Comparison of ENCODE assay signal across 30 cellular contexts in the genomic region with DNA sequence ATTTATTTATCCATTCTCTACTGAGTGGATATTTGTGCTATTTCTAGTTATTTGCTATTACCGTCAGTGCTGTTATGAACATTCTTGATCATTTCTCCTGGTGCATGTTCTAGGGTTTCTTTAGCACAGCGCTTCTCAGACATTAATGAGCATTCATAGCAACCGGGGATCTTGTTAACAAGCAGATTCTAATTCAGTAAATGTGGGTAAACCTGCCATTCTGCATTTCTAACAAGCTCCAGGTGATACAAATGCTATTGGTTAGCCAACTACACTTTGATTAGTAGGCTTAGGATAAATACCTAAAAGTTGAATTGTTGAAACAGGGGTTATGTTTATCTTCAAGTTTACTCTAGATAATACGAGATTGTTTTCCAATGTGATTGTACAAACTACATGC.
"Had no signal": no experiment of that assay in that cellular context is flagged by ENCODE, and none has a peak within 500 bp of the region (broad histone marks: within the 10 kb centered on the region; RNA-seq: fewer than 3 reads in every experiment).

No MANE protein-coding gene starts in this region.

- ATAC-seq: activated naive CD4-positive, alpha-beta T cell treated with anti-CD3 and anti-CD28 coated beads, Interleukin-2, amount 50 U/mL, for 72 hours; activated T-cell treated with anti-CD3 and anti-CD28 coated beads, Interleukin-2, amount 50 U/mL, for 72 hours; foreskin keratinocyte; gastrocnemius medialis; WTC11 had no signal

- H3K36me3 Mint-ChIP-seq: activated naive CD4-positive, alpha-beta T cell treated with anti-CD3 and anti-CD28 coated beads, Interleukin-2, amount 10 ng/mL, durations not matched to agents 7 days and 5 days; activated naive CD4-positive, alpha-beta T cell treated with anti-CD3 and anti-CD28 coated beads, Interleukin-2, amount 50 U/mL, for 72 hours; activated naive CD8-positive, alpha-beta T cell treated with anti-CD3 and anti-CD28 coated beads, Interleukin-2, amount 10 ng/mL, durations not matched to agents 7 days and 5 days; brain; WTC11 had no signal

- H3K4me1 ChIP-seq: ascending aorta had no signal

- H3K27ac ChIP-seq: ascending aorta, breast epithelium, coronary artery, dorsolateral prefrontal cortex, esophagus muscularis mucosa, foreskin keratinocyte, gastrocnemius medialis had no signal

- H3K4me3 Mint-ChIP-seq: activated CD4-positive, alpha-beta memory T cell treated with anti-CD3 and anti-CD28 coated beads, Interleukin-2, amount 10 ng/mL, durations not matched to agents 7 days and 5 days; activated CD4-positive, alpha-beta T cell treated with anti-CD3 and anti-CD28 coated beads, Interleukin-2, amount 10 ng/mL, durations not matched to agents 7 days and 5 days; activated naive CD4-positive, alpha-beta T cell treated with anti-CD3 and anti-CD28 coated beads, Interleukin-2, amount 10 ng/mL, durations not matched to agents 7 days and 5 days; activated naive CD8-positive, alpha-beta T cell treated with anti-CD3 and anti-CD28 coated beads, Interleukin-2, amount 10 ng/mL, durations not matched to agents 7 days and 5 days; activated T-cell treated with anti-CD3 and anti-CD28 coated beads, Interleukin-2, amount 50 U/mL, for 24 hours; activated T-cell treated with anti-CD3 and anti-CD28 coated beads, Interleukin-2, amount 50 U/mL, for 72 hours; brain; central memory CD8-positive, alpha-beta T cell; dendritic cell treated with granulocyte-macrophage colony-stimulating factor and Interleukin-4, amounts not matched to agents 40 ng/mL and 50 ng/mL, for 4 days; endodermal cell; WTC11 had no signal

- H3K36me3 ChIP-seq: ascending aorta, breast epithelium, esophagus muscularis mucosa, gastrocnemius medialis had no signal

- H3K9me3 ChIP-seq: ascending aorta, breast epithelium, esophagus muscularis mucosa, gastrocnemius medialis had no signal

- H3K4me1 Mint-ChIP-seq: activated CD4-positive, alpha-beta T cell treated with anti-CD3 and anti-CD28 coated beads, Interleukin-2, amount 10 ng/mL, durations not matched to agents 7 days and 5 days; brain; central memory CD8-positive, alpha-beta T cell had no signal

- H3K9me3 Mint-ChIP-seq: activated CD4-positive, alpha-beta memory T cell treated with anti-CD3 and anti-CD28 coated beads, Interleukin-2, amount 10 ng/mL, durations not matched to agents 7 days and 5 days; activated CD4-positive, alpha-beta T cell treated with anti-CD3 and anti-CD28 coated beads, Interleukin-2, amount 10 ng/mL, durations not matched to agents 7 days and 5 days; activated naive CD4-positive, alpha-beta T cell treated with anti-CD3 and anti-CD28 coated beads, Interleukin-2, amount 10 ng/mL, durations not matched to agents 7 days and 5 days; activated naive CD4-positive, alpha-beta T cell treated with anti-CD3 and anti-CD28 coated beads, Interleukin-2, amount 50 U/mL, for 72 hours; activated naive CD8-positive, alpha-beta T cell treated with anti-CD3 and anti-CD28 coated beads, Interleukin-2, amount 10 ng/mL, durations not matched to agents 7 days and 5 days; activated T-cell treated with anti-CD3 and anti-CD28 coated beads, Interleukin-2, amount 50 U/mL, for 24 hours; activated T-cell treated with anti-CD3 and anti-CD28 coated beads, Interleukin-2, amount 50 U/mL, for 72 hours; brain; central memory CD8-positive, alpha-beta T cell; dendritic cell treated with granulocyte-macrophage colony-stimulating factor and Interleukin-4, amounts not matched to agents 40 ng/mL and 50 ng/mL, for 4 days; endodermal cell; WTC11 had no signal

- H3K27me3 ChIP-seq: ascending aorta, breast epithelium, dorsolateral prefrontal cortex, foreskin keratinocyte, gastrocnemius medialis had no signal

- H3K4me3 ChIP-seq: ascending aorta, breast epithelium, coronary artery, dorsolateral prefrontal cortex, esophagus muscularis mucosa, gastrocnemius medialis had no signal

- H3K27ac Mint-ChIP-seq: activated CD4-positive, alpha-beta memory T cell treated with anti-CD3 and anti-CD28 coated beads, Interleukin-2, amount 10 ng/mL, durations not matched to agents 7 days and 5 days; activated CD4-positive, alpha-beta T cell treated with anti-CD3 and anti-CD28 coated beads, Interleukin-2, amount 10 ng/mL, durations not matched to agents 7 days and 5 days; activated naive CD4-positive, alpha-beta T cell treated with anti-CD3 and anti-CD28 coated beads, Interleukin-2, amount 10 ng/mL, durations not matched to agents 7 days and 5 days; activated naive CD4-positive, alpha-beta T cell treated with anti-CD3 and anti-CD28 coated beads, Interleukin-2, amount 50 U/mL, for 72 hours; activated naive CD8-positive, alpha-beta T cell treated with anti-CD3 and anti-CD28 coated beads, Interleukin-2, amount 10 ng/mL, durations not matched to agents 7 days and 5 days; activated T-cell treated with anti-CD3 and anti-CD28 coated beads, Interleukin-2, amount 50 U/mL, for 24 hours; activated T-cell treated with anti-CD3 and anti-CD28 coated beads, Interleukin-2, amount 50 U/mL, for 72 hours; brain; dendritic cell treated with granulocyte-macrophage colony-stimulating factor and Interleukin-4, amounts not matched to agents 40 ng/mL and 50 ng/mL, for 4 days; endodermal cell had no signal

- H3K27me3 Mint-ChIP-seq: activated T-cell treated with anti-CD3 and anti-CD28 coated beads, Interleukin-2, amount 50 U/mL, for 24 hours; brain; central memory CD8-positive, alpha-beta T cell; dendritic cell treated with granulocyte-macrophage colony-stimulating factor and Interleukin-4, amounts not matched to agents 40 ng/mL and 50 ng/mL, for 4 days had no signal

- DNase-seq: activated CD4-positive, alpha-beta memory T cell treated with anti-CD3 and anti-CD28 coated beads, Interleukin-2, amount 10 ng/mL, durations not matched to agents 7 days and 5 days; activated CD4-positive, alpha-beta T cell treated with anti-CD3 and anti-CD28 coated beads for 1 hour; activated CD4-positive, alpha-beta T cell treated with anti-CD3 and anti-CD28 coated beads for 4 hours; activated CD4-positive, alpha-beta T cell treated with anti-CD3 and anti-CD28 coated beads, Interleukin-2, amount 10 ng/mL, durations not matched to agents 7 days and 5 days; activated CD4-positive, alpha-beta T cell treated with anti-CD3 and anti-CD28 coated beads, Interleukin-2, amount 50 U/mL, for 4 hours; activated CD8-positive, alpha-beta memory T cell treated with anti-CD3 and anti-CD28 coated beads, Interleukin-2, amount 50 U/mL, for 48 hours; activated gamma-delta T cell; activated naive CD4-positive, alpha-beta T cell; activated naive CD4-positive, alpha-beta T cell treated with anti-CD3 and anti-CD28 coated beads, Interleukin-2, amount 10 ng/mL, durations not matched to agents 7 days and 5 days; activated naive CD8-positive, alpha-beta T cell treated with anti-CD3 and anti-CD28 coated beads, Interleukin-2, amount 10 ng/mL, durations not matched to agents 7 days and 5 days; activated T-cell treated with anti-CD3 and anti-CD28 coated beads for 4 hours; activated T-cell treated with anti-CD3 and anti-CD28 coated beads, Interleukin-2, amount 50 U/mL, for 24 hours; activated T-cell treated with anti-CD3 and anti-CD28 coated beads, Interleukin-2, amount 50 U/mL, for 72 hours; dorsolateral prefrontal cortex; effector memory CD4-positive, alpha-beta T cell; erythroblast; foreskin keratinocyte; gastrocnemius medialis; glutamatergic neuron; T-helper 2 cell had no signal
